1 cellular context compared by ENCODE assay signal in the genomic region with DNA sequence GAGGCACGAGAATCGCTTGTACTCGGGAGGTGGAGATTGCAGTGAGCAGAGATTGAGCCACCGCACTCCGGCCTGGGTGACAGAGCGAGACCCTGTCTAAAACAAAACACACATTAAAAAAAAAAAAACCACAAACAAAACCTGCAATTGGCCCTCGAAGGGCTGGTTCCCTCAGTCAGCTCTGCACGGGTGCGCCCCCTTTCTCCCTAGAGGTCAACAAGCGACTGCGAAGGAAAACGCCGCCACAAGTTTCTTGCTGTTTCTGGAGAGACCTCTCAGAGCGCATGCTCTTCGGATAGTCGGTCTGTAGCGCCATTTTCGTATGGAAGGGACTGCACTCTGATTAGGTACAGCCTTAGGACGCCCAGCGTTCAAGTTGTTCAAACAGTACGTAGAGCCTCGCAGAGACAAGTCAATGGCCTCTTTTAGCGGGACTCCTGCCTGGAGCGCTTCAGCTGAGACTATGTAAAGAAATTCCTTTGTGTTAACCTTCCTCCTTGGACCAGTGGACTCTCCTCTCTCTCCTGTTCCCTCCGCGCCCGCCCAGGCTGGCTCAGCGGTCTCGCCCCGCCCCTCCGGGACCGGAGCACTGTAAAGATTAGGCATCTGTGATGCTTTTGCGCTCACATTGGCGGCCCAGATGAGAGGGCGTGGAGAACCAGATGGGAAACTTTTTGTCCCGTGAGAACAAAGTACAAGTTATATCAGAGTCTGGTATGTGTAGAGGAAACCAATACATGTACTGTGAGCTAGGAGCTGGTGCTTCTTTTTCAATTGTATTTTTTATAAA.
TF ChIP-seq lines count a peak whose summit lies in the region.

No MANE protein-coding gene starts in this region.

TF ChIP-seq in HepG2, 621 proteins besides CTCF, POLR2A, EP300 and RAD21 (continued from another document and continues in another):
- TF ChIP-seq, protein P1, sequence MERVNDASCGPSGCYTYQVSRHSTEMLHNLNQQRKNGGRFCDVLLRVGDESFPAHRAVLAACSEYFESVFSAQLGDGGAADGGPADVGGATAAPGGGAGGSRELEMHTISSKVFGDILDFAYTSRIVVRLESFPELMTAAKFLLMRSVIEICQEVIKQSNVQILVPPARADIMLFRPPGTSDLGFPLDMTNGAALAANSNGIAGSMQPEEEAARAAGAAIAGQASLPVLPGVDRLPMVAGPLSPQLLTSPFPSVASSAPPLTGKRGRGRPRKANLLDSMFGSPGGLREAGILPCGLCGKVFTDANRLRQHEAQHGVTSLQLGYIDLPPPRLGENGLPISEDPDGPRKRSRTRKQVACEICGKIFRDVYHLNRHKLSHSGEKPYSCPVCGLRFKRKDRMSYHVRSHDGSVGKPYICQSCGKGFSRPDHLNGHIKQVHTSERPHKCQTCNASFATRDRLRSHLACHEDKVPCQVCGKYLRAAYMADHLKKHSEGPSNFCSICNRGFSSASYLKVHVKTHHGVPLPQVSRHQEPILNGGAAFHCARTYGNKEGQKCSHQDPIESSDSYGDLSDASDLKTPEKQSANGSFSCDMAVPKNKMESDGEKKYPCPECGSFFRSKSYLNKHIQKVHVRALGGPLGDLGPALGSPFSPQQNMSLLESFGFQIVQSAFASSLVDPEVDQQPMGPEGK (CRISPR knock-in tag; IDR thresholded peaks at IDR 0.05) = peak; percentile 11; the same call in 1 of the 2 replicates
- TF ChIP-seq ESRRA (CRISPR knock-in tag; IDR thresholded peaks at IDR 0.05; ENCODE audit: low read depth) (no peak), IRX3 (CRISPR knock-in tag; IDR thresholded peaks at IDR 0.05; ENCODE audit: borderline replicate concordance, low read depth) (no peak), ZNF781 (CRISPR knock-in tag; IDR thresholded peaks at IDR 0.05; ENCODE audit: borderline replicate concordance, not compliant biosample characterization) (peak; percentile 42), SSRP1 (CRISPR knock-in tag; IDR thresholded peaks at IDR 0.05) (no peak), HMG20A (CRISPR knock-in tag; IDR thresholded peaks at IDR 0.05; ENCODE audit: borderline replicate concordance) (no peak), RELA (CRISPR knock-in tag; IDR thresholded peaks at IDR 0.05) (no peak), ZNF569 (CRISPR knock-in tag; IDR thresholded peaks at IDR 0.05; ENCODE audit: borderline replicate concordance) (0 out of 2 replicates have a peak, but pooled peaks have one; percentile 48), WIZ (CRISPR knock-in tag; IDR thresholded peaks at IDR 0.05) (no peak), FOXP1 (IDR thresholded peaks at IDR 0.05) (no peak), FOXP1 (CRISPR knock-in tag; IDR thresholded peaks at IDR 0.05) (peak; percentile 37; the same call in 1 of the 2 replicates), EEA1 (CRISPR knock-in tag; IDR thresholded peaks at IDR 0.05; ENCODE audit: borderline replicate concordance) (no peak), ZNF747 (CRISPR knock-in tag; IDR thresholded peaks at IDR 0.05; ENCODE audit: borderline replicate concordance) (no peak), ZNF792 (CRISPR knock-in tag; IDR thresholded peaks at IDR 0.05) (0 out of 2 replicates have a peak, but pooled peaks have one; percentile 20), SRF (IDR thresholded peaks at IDR 0.05; ENCODE audit: low read depth, low read length) (no peak), MIER2 (CRISPR knock-in tag; IDR thresholded peaks at IDR 0.05) (no peak), ZKSCAN8 (CRISPR knock-in tag; IDR thresholded peaks at IDR 0.05; ENCODE audit: borderline replicate concordance) (no peak), ZNF205 (CRISPR knock-in tag; IDR thresholded peaks at IDR 0.05) (peak; percentile 42; the same call in 1 of the 2 replicates), ZZZ3 (CRISPR knock-in tag; IDR thresholded peaks at IDR 0.05; ENCODE audit: borderline replicate concordance) (peak; percentile 43; the same call in 1 of the 2 replicates), SAP130 (CRISPR knock-in tag; IDR thresholded peaks at IDR 0.05; ENCODE audit: low read depth) (peak; percentile 89), NFE2 (CRISPR knock-in tag; IDR thresholded peaks at IDR 0.05) (no peak), PCBP1 (IDR thresholded peaks at IDR 0.05; ENCODE audit: borderline replicate concordance, low read depth, low read length) (no peak), NCOR1 (IDR thresholded peaks at IDR 0.05; ENCODE audit: borderline replicate concordance, low read length) (peak; percentile 30), MBNL3 (CRISPR knock-in tag; conservative IDR thresholded peaks at IDR 0.05) (no peak), ZNF605 (CRISPR knock-in tag; IDR thresholded peaks at IDR 0.05) (peak; percentile 55; the same call in 1 of the 2 replicates), ZNF678 (CRISPR knock-in tag; IDR thresholded peaks at IDR 0.05) (no peak), MED8 (CRISPR knock-in tag; IDR thresholded peaks at IDR 0.05; ENCODE audit: insufficient replicate concordance) (no peak), ZNF737 (CRISPR knock-in tag; IDR thresholded peaks at IDR 0.05; ENCODE audit: borderline replicate concordance) (no peak), ZNF3 (CRISPR knock-in tag; IDR thresholded peaks at IDR 0.05) (no peak), ATRX (CRISPR knock-in tag; IDR thresholded peaks at IDR 0.05; ENCODE audit: borderline replicate concordance) (no peak; the same call in 1 of the 2 replicates), ZNF33A (CRISPR knock-in tag; IDR thresholded peaks at IDR 0.05; ENCODE audit: borderline replicate concordance) (no peak), ZNF549 (CRISPR knock-in tag; IDR thresholded peaks at IDR 0.05) (no peak), ZEB1 (IDR thresholded peaks at IDR 0.05; ENCODE audit: insufficient replicate concordance, low read depth) (peak; percentile 37), ARNT (IDR thresholded peaks at IDR 0.05) (no peak), TCF7L2 (IDR thresholded peaks at IDR 0.05; ENCODE audit: low read depth, low read length) (no peak)
- TF ChIP-seq, protein P2, sequence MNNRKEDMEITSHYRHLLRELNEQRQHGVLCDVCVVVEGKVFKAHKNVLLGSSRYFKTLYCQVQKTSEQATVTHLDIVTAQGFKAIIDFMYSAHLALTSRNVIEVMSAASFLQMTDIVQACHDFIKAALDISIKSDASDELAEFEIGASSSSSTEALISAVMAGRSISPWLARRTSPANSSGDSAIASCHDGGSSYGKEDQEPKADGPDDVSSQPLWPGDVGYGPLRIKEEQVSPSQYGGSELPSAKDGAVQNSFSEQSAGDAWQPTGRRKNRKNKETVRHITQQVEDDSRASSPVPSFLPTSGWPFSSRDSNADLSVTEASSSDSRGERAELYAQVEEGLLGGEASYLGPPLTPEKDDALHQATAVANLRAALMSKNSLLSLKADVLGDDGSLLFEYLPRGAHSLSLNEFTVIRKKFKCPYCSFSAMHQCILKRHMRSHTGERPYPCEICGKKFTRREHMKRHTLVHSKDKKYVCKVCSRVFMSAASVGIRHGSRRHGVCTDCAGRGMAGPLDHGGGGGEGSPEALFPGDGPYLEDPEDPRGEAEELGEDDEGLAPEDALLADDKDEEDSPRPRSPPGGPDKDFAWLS (CRISPR knock-in tag; IDR thresholded peaks at IDR 0.05; ENCODE audit: borderline replicate concordance) = no peak
- TF ChIP-seq, protein P3, sequence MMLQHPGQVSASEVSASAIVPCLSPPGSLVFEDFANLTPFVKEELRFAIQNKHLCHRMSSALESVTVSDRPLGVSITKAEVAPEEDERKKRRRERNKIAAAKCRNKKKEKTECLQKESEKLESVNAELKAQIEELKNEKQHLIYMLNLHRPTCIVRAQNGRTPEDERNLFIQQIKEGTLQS (CRISPR knock-in tag; IDR thresholded peaks at IDR 0.05) = no peak
- TF ChIP-seq, protein P4, sequence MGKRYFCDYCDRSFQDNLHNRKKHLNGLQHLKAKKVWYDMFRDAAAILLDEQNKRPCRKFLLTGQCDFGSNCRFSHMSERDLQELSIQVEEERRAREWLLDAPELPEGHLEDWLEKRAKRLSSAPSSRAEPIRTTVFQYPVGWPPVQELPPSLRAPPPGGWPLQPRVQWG (CRISPR knock-in tag; IDR thresholded peaks at IDR 0.05; ENCODE audit: borderline replicate concordance, low read depth) = no peak
- TF ChIP-seq, protein P5, sequence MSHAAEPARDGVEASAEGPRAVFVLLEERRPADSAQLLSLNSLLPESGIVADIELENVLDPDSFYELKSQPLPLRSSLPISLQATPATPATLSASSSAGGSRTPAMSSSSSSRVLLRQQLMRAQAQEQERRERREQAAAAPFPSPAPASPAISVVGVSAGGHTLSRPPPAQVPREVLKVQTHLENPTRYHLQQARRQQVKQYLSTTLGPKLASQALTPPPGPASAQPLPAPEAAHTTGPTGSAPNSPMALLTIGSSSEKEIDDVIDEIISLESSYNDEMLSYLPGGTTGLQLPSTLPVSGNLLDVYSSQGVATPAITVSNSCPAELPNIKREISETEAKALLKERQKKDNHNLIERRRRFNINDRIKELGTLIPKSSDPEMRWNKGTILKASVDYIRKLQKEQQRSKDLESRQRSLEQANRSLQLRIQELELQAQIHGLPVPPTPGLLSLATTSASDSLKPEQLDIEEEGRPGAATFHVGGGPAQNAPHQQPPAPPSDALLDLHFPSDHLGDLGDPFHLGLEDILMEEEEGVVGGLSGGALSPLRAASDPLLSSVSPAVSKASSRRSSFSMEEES (CRISPR knock-in tag; IDR thresholded peaks at IDR 0.05) = no peak
- TF ChIP-seq, protein P6, sequence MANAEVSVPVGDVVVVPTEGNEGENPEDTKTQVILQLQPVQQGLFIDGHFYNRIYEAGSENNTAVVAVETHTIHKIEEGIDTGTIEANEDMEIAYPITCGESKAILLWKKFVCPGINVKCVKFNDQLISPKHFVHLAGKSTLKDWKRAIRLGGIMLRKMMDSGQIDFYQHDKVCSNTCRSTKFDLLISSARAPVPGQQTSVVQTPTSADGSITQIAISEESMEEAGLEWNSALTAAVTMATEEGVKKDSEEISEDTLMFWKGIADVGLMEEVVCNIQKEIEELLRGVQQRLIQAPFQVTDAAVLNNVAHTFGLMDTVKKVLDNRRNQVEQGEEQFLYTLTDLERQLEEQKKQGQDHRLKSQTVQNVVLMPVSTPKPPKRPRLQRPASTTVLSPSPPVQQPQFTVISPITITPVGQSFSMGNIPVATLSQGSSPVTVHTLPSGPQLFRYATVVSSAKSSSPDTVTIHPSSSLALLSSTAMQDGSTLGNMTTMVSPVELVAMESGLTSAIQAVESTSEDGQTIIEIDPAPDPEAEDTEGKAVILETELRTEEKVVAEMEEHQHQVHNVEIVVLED (CRISPR knock-in tag; IDR thresholded peaks at IDR 0.05; ENCODE audit: borderline replicate concordance) = no peak; the same call in 1 of the 2 replicates
- TF ChIP-seq, protein P7, sequence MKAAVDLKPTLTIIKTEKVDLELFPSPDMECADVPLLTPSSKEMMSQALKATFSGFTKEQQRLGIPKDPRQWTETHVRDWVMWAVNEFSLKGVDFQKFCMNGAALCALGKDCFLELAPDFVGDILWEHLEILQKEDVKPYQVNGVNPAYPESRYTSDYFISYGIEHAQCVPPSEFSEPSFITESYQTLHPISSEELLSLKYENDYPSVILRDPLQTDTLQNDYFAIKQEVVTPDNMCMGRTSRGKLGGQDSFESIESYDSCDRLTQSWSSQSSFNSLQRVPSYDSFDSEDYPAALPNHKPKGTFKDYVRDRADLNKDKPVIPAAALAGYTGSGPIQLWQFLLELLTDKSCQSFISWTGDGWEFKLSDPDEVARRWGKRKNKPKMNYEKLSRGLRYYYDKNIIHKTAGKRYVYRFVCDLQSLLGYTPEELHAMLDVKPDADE (CRISPR knock-in tag; IDR thresholded peaks at IDR 0.05) = no peak
- TF ChIP-seq, protein P8, sequence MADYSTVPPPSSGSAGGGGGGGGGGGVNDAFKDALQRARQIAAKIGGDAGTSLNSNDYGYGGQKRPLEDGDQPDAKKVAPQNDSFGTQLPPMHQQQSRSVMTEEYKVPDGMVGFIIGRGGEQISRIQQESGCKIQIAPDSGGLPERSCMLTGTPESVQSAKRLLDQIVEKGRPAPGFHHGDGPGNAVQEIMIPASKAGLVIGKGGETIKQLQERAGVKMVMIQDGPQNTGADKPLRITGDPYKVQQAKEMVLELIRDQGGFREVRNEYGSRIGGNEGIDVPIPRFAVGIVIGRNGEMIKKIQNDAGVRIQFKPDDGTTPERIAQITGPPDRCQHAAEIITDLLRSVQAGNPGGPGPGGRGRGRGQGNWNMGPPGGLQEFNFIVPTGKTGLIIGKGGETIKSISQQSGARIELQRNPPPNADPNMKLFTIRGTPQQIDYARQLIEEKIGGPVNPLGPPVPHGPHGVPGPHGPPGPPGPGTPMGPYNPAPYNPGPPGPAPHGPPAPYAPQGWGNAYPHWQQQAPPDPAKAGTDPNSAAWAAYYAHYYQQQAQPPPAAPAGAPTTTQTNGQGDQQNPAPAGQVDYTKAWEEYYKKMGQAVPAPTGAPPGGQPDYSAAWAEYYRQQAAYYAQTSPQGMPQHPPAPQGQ (CRISPR knock-in tag; IDR thresholded peaks at IDR 0.05; ENCODE audit: borderline replicate concordance) = no peak
